Comparison of ENCODE assay signal across 10 cellular contexts in the genomic region with DNA sequence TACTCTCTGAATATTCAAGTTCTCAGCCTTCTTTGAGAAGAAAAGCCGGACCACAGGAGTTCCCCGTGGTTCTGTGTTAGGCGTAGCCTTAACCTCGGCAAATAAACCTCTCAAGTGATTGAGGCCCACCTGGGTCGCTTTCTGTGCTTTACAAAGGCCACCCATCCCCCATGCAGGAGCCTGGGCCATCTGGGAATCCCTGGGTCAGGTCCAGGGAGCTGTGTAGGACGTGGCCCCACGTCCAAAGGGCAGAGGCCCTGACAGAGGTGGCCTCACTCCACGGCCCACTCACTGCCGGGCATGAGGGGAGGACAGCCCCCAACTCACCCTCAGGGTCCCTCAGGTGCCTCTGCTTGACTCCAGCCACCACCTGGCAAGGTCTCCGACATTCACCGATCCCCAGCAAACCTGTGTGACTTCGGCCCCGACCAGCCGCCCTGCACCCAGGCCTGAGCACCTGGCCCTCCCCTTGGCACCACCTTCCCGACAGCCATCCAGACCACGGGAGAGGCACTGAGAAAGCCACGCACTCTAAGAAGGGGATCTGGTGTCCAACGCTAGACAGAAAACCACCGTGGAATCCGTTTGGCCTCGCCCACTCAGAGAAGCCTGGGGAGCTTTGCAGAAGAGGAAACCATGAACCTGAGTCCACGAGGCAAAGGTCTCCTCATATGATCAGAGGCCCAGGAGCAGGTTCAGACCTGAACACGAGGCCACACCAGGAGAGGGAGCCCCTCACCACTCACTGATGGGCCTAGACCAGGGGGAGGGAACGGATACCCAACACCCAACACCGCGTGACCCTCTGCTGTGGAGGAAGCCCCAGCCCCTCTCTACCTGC. TPM values are rescaled to one million over a fixed set of nuclear protein-coding genes. Genes with fewer than 3 reads are reported as not detected.
DNase-seq lines count a peak whose midpoint lies in the region; ATAC-seq, FAIRE-seq and TF ChIP-seq lines count a peak whose summit lies in the region.
"Had no signal": no experiment of that assay in that cellular context is flagged by ENCODE, and none has a peak within 500 bp of the region (broad histone marks: within the 10 kb centered on the region; RNA-seq: fewer than 3 reads in every experiment).

No MANE protein-coding gene starts in this region.

- no peak overlapping the region for H3K27ac ChIP-seq in GM12878 (ENCODE audit: control insufficient read depth, insufficient read depth)

- no peaks in the 10 kb centered on the region for H3K9me3 ChIP-seq in GM12878 (replicated peaks; ENCODE audit: control insufficient read depth, insufficient read depth, low read length)
- H3K9me3 ChIP-seq: SK-N-SH had no signal

- H3K4me3 Mint-ChIP-seq in IgD-negative memory B cell = peak overlapping the region; percentile 16 to 95 (median 76)

- intact Hi-C loops in GM12878 (cut with micrococcal nuclease; ENCODE audit: unreplicated experiment) = no loop called here

- H3K36me3 ChIP-seq in GM12878 (ENCODE audit: control insufficient read depth in 2 of 2, insufficient read depth in 2 of 2, low read length in 1 of 2) = no peaks in the 10 kb centered on the region

- H3K36me3 Mint-ChIP-seq in IgD-negative memory B cell = peaks cover 2% of the 10 kb centered on the region

- no peak overlapping the region for H3K9ac ChIP-seq in GM12878 (ENCODE audit: control insufficient read depth, insufficient read depth, low read length)
- H3K9ac ChIP-seq: SK-N-SH had no signal

- RAD21 ChIA-PET in GM12878 (lab: Charles Lee; ENCODE audit: unreplicated experiment) = interaction anchor here (2.2 to 5.6 kb wide), 2 partner anchors 10 to 25 kb away, joined by 6 to 78 read pairs; no protein-coding TSS in a partner anchor

- H3K4me3 ChIP-seq in GM12878 = no peak overlapping the region

- peak overlapping the region; percentile 90 to 94 (median 91) for H3K27ac Mint-ChIP-seq in IgD-negative memory B cell

- H2AFZ ChIP-seq in GM12878 (ENCODE audit: control insufficient read depth, low read depth, low read length) = no peak overlapping the region

- no peak for TF ChIP-seq POLR2A in GM12878 (IDR thresholded peaks at IDR 0.05; ENCODE audit: low read depth, low read length)

- H3K27me3 ChIP-seq in GM12878 (replicated peaks in 1 of 2; ENCODE audit: control insufficient read depth in 2 of 2, insufficient read depth in 2 of 2, low read length in 1 of 2) = no peaks in the 10 kb centered on the region; a peak in 1 of 4 replicates

- no peaks in the 10 kb centered on the region for H3K9me3 Mint-ChIP-seq in IgD-negative memory B cell

- peaks cover 2% of the 10 kb centered on the region; the same call in 1 of the 2 replicates for H3K79me2 ChIP-seq in GM12878 (ENCODE audit: control insufficient read depth, insufficient read depth, low read length)

- FAIRE-seq in GM12878 (lab: Jason Lieb, UNC) = no peak

- no TSS peak for BruUV-seq in GM12878 (replicated peaks; lab: Mats Ljungman, UMichigan)

- TF ChIP-seq CTCF in GM12878 (IDR thresholded peaks at IDR 0.05 in 2 of 3, conservative IDR thresholded peaks at IDR 0.05 in 1 of 3; ENCODE audit: control insufficient read depth in 2 of 3, extremely low read depth in 1 of 3, insufficient read depth in 1 of 3, low read depth in 3 of 3, low read length in 3 of 3) = peak in 1 of 3 experiments; percentile 35; a peak in 1 of 6 replicates

- no peaks in the 10 kb centered on the region for H4K20me1 ChIP-seq in GM12878 (ENCODE audit: control insufficient read depth, insufficient read depth)

- CTCF ChIA-PET in GM12878 (lab: Yijun Ruan, JAX) = interaction anchor here (1.8 to 3.7 kb wide), 3 partner anchors 10 to 31 kb away, joined by 7 to 13 read pairs (median 12); no protein-coding TSS in a partner anchor

- SMC1A ChIA-PET in GM12878 (lab: Charles Lee; ENCODE audit: uncharacterized antibody, unreplicated experiment) = interaction anchor here (0.9 to 3.0 kb wide), 4 partner anchors 26 to 42 kb away, joined by 3 to 16 read pairs (median 4); no protein-coding TSS in a partner anchor

- TF ChIP-seq RAD21 in GM12878 (IDR thresholded peaks at IDR 0.05; ENCODE audit: insufficient read depth, low read depth, low read length) = no peak

- H3K4me2 ChIP-seq in GM12878 (ENCODE audit: control insufficient read depth, insufficient read depth) = no peak overlapping the region
- H3K4me2 ChIP-seq: SK-N-SH had no signal

- WGBS in GM12878 (ENCODE audit: insufficient coverage, insufficient replicate concordance, low lambda C conversion rate, missing lambda C conversion rate) = 41% methylated on average over 26 of the region's 26 CpGs

- peaks cover 32 to 38% (median 37%) of the 10 kb centered on the region in 3 donors for H3K4me1 Mint-ChIP-seq in IgD-negative memory B cell

- DNase-seq in COLO668 (lab: John Stamatoyannopoulos, UW; ENCODE audit: unreplicated experiment) (peak; percentile 27), GM12878 (ENCODE audit: low read depth, low spot score) (no peak), myocyte (ENCODE audit: low read depth) (peak; percentile 68), glomerular visceral epithelial cell (ENCODE audit: extremely low spot score) (no peak), 8988T (no peak), COR-L47 (lab: John Stamatoyannopoulos, UW) (no peak), NOMO-1 treated with DMSO at 0.1 percent for 48 hours (lab: John Stamatoyannopoulos, UW; ENCODE audit: unreplicated experiment) (no peak)
- DNase-seq: NCI-H1436, SK-N-SH had no signal

- ATAC-seq in GM12878 = no peak

- in situ Hi-C loops in GM12878 (cut with MboI) = no loop called here

- H3K4me1 ChIP-seq in GM12878 (ENCODE audit: control insufficient read depth, insufficient read depth, low read length) = no peaks in the 10 kb centered on the region

- H3K27me3 Mint-ChIP-seq in IgD-negative memory B cell = peaks cover 28% of the 10 kb centered on the region

- TF ChIP-seq EP300 in GM12878 (IDR thresholded peaks at IDR 0.05; ENCODE audit: borderline replicate concordance in 1 of 2, control insufficient read depth in 1 of 2, low read depth in 2 of 2, low read length in 2 of 2) = no peak

- POLR2A ChIA-PET in GM12878 (lab: Charles Lee) = interaction anchor here (0.6 to 2.0 kb wide), 2 partner anchors 18 to 26 kb away, joined by 3 to 18 read pairs; no protein-coding TSS in a partner anchor

TF ChIP-seq in GM12878, 131 proteins besides CTCF, POLR2A, EP300 and RAD21:
- no peak for TF ChIP-seq NFYA (IDR thresholded peaks at IDR 0.05; ENCODE audit: borderline replicate concordance, low read depth, low read length)
- TF ChIP-seq, protein P1, sequence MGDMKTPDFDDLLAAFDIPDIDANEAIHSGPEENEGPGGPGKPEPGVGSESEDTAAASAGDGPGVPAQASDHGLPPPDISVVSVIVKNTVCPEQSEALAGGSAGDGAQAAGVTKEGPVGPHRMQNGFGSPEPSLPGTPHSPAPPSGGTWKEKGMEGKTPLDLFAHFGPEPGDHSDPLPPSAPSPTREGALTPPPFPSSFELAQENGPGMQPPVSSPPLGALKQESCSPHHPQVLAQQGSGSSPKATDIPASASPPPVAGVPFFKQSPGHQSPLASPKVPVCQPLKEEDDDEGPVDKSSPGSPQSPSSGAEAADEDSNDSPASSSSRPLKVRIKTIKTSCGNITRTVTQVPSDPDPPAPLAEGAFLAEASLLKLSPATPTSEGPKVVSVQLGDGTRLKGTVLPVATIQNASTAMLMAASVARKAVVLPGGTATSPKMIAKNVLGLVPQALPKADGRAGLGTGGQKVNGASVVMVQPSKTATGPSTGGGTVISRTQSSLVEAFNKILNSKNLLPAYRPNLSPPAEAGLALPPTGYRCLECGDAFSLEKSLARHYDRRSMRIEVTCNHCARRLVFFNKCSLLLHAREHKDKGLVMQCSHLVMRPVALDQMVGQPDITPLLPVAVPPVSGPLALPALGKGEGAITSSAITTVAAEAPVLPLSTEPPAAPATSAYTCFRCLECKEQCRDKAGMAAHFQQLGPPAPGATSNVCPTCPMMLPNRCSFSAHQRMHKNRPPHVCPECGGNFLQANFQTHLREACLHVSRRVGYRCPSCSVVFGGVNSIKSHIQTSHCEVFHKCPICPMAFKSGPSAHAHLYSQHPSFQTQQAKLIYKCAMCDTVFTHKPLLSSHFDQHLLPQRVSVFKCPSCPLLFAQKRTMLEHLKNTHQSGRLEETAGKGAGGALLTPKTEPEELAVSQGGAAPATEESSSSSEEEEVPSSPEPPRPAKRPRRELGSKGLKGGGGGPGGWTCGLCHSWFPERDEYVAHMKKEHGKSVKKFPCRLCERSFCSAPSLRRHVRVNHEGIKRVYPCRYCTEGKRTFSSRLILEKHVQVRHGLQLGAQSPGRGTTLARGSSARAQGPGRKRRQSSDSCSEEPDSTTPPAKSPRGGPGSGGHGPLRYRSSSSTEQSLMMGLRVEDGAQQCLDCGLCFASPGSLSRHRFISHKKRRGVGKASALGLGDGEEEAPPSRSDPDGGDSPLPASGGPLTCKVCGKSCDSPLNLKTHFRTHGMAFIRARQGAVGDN (IDR thresholded peaks at IDR 0.05) = peak; percentile 87
- TF ChIP-seq CHD2 (IDR thresholded peaks at IDR 0.05; ENCODE audit: borderline replicate concordance, low read depth, low read length) = 0 out of 2 replicates have a peak, but pooled peaks have one; percentile 24

RNA-seq across cellular contexts. Expression of a gene that starts 4.5 kb away (rescaled TPM):
- polyA plus RNA-seq in IgD-negative memory B cell (10.9 TPM), GM12878 (2011; rRNA removed) (1.5 and 2.8 TPM in 2 replicates), GM12878 (2014; fragmentation: Illumina TruSeq; extraction: Trizol) (0.78 and 2.9 TPM in 2 replicates), GM12878 (2014; fragmentation: Nextera tagmentation; extraction: Ambion mirVana) (under 1 TPM; 0.10 to 0.29 TPM), GM12878 (2014; rRNA removed) (5.0 and 7.4 TPM in 2 replicates), GM12878 (2016; fragmentation: Nextera tagmentation; extraction: Ambion mirVana) (1 to 10 TPM; 2.3 to 3.2 TPM)
- 70.0 and 82.8 TPM in 2 replicates for total RNA-seq in GM12878 (2013; cell fraction: nucleolus; rRNA removed)
- total RNA-seq in GM12878 (2014; rRNA removed) (3.5 and 5.0 TPM in 2 replicates), GM12878 (2014; rRNA removed; fragmentation: Illumina TruSeq; extraction: Trizol) (2.1 and 3.0 TPM in 2 replicates), GM12878 (2021) (10.0 and 11.5 TPM in 2 replicates), myocyte (38.0 and 77.2 TPM in 2 replicates)
- polyA plus RNA-seq in GM12878 (2011; ENCODE audit: low read depth) = 1.6 TPM
- 3.4 TPM in 2 replicates for polyA plus RNA-seq in GM12878 (2011; cell fraction: cytosol; rRNA removed)
- polyA plus RNA-seq in GM12878 (2011; cell fraction: nucleus; rRNA removed) = 38.8 and 41.9 TPM in 2 replicates
- 4.5 and 4.6 TPM in 2 replicates for polyA plus RNA-seq in GM12878 (2012)
- polyA minus RNA-seq in GM12878 (2011; rRNA and poly(A)+ RNA removed) = 3.1 and 6.2 TPM in 2 replicates
- polyA minus RNA-seq in GM12878 (2011; cell fraction: cytosol; rRNA and poly(A)+ RNA removed) = 4.4 and 4.9 TPM in 2 replicates
- polyA minus RNA-seq in GM12878 (2011; cell fraction: nucleus; rRNA and poly(A)+ RNA removed) = 9.4 and 11.5 TPM in 2 replicates
- polyA plus RNA-seq in myocyte (2012) = 77.6 TPM

Comparison
In these comparisons a context has a peak if more than half of its experiments do, and no peak if none do; other contexts are left out.
1. DNase-seq: peak in COLO668 (single experiment) and myocyte (single experiment); none in GM12878 (single experiment), glomerular visceral epithelial cell (single experiment), 8988T (single experiment), COR-L47 (single experiment) and NOMO-1 treated with DMSO at 0.1 percent for 48 hours (single experiment).